10 cellular contexts compared by ENCODE assay signal in genomic region chr6:116096979-116097816, GRCh38. TPM values are rescaled to one million over a fixed set of nuclear protein-coding genes. Genes with fewer than 3 reads are reported as not detected.
DNase-seq lines count a peak whose midpoint lies in the region; ATAC-seq, FAIRE-seq and TF ChIP-seq lines count a peak whose summit lies in the region.
"Had no signal": no experiment of that assay in that cellular context is flagged by ENCODE, and none has a peak within 500 bp of the region (broad histone marks: within the 10 kb centered on the region; RNA-seq: fewer than 3 reads in every experiment).

No MANE protein-coding gene starts in this region.

- H3K79me2 ChIP-seq in HepG2 (ENCODE audit: insufficient read depth, low read length) = peaks cover 7% of the 10 kb centered on the region

- no peaks in the 10 kb centered on the region for H3K9me3 ChIP-seq in HEK293 (ENCODE audit: control insufficient read depth, insufficient read depth, low read depth, low read length)
- peaks cover 15% of the 10 kb centered on the region for H3K9me3 ChIP-seq in HepG2 (ENCODE audit: low read length)
- no peaks in the 10 kb centered on the region for H3K9me3 ChIP-seq in HAP-1

- TF ChIP-seq POLR2A in HepG2 (IDR thresholded peaks at IDR 0.05; ENCODE audit: insufficient read depth in 1 of 2, low read depth in 2 of 2, low read length in 2 of 2) = no peak

- no peak overlapping the region for H3K4me2 ChIP-seq in HepG2 (ENCODE audit: low read depth, low read length)

- CTCF ChIA-PET in HEK293 (lab: Yijun Ruan, JAX) = interaction anchor here (0.6 to 4.1 kb wide), 25 partner anchors 9 to 723 kb away, joined by 3 to 89 read pairs (median 3); no protein-coding TSS in a partner anchor
- CTCF ChIA-PET in HepG2 (lab: Yijun Ruan, JAX; ENCODE audit: low intra/inter-chr PET ratio, low total read pairs) = interaction anchor here (2.7 kb wide), 1 partner anchor 86 kb away, joined by 68 read pairs; no protein-coding TSS in a partner anchor

- H3K27ac Mint-ChIP-seq in activated T-helper 1 cell treated with anti-CD3 and anti-CD28 coated beads, Interleukin-12 subunit alpha, Interleukin-12 subunit beta, Interleukin-2, Interleukin-4 antibody, amounts not matched to agents 30 ng/mL and 10 ng/mL and 1 ng/mL, durations not matched to agents 14 hours and 24 hours and 36 hours = no peak overlapping the region

- H3K27me3 Mint-ChIP-seq in activated T-helper 1 cell treated with anti-CD3 and anti-CD28 coated beads, Interleukin-12 subunit alpha, Interleukin-12 subunit beta, Interleukin-2, Interleukin-4 antibody, amounts not matched to agents 30 ng/mL and 10 ng/mL and 1 ng/mL, durations not matched to agents 14 hours and 24 hours and 36 hours (ENCODE audit: insufficient read depth) = peaks cover 2% of the 10 kb centered on the region

- intact Hi-C loops in HepG2 (cut with micrococcal nuclease; ENCODE audit: unreplicated experiment) = loop anchor here (1.0 kb wide), 2 partner anchors 37 to 86 kb away; partner anchors contain the start of gene FRK
- intact Hi-C loops in activated T-helper 1 cell treated with anti-CD3 and anti-CD28 coated beads, Interleukin-12 subunit alpha, Interleukin-12 subunit beta, Interleukin-2, Interleukin-4 antibody, amounts not matched to agents 30 ng/mL and 10 ng/mL and 1 ng/mL, durations not matched to agents 14 hours and 24 hours and 36 hours (cut with micrococcal nuclease) = loop anchor here (1.0 kb wide), 1 partner anchor 86 kb away; no protein-coding TSS in a partner anchor

- H4K20me1 ChIP-seq in HepG2 (ENCODE audit: insufficient read depth, low read length) = no peaks in the 10 kb centered on the region

- DNase-seq in AG10803 (ENCODE audit: low read depth) = peak; percentile 33
- peak; percentile 32 for DNase-seq in amniotic epithelial cell (ENCODE audit: low read depth)
- no peak for DNase-seq in HepG2 (ENCODE audit: low spot score)
- no peak for DNase-seq in HAP-1 (ENCODE audit: low spot score in 2 of 2)
- no peak for DNase-seq in activated T-helper 1 cell treated with anti-CD3 and anti-CD28 coated beads, Interleukin-12 subunit alpha, Interleukin-12 subunit beta, Interleukin-2, Interleukin-4 antibody, amounts not matched to agents 30 ng/mL and 10 ng/mL and 1 ng/mL, durations not matched to agents 14 hours and 24 hours and 36 hours (ENCODE audit: low spot score)
- DNase-seq in GOT3 (lab: John Stamatoyannopoulos, UW) = no peak

- H3K36me3 ChIP-seq in HEK293 (ENCODE audit: control insufficient read depth in 2 of 2, insufficient read depth in 1 of 2, low read length in 2 of 2) (peaks cover 0 to 5% of the 10 kb centered on the region in 2 experiments; a peak in 1 of 3 replicates), HepG2 (replicated peaks in 1 of 2; ENCODE audit: control insufficient read depth in 1 of 2, insufficient read depth in 2 of 2, low read length in 2 of 2) (no peaks in the 10 kb centered on the region), HAP-1 (replicated peaks) (no peaks in the 10 kb centered on the region)

- peaks cover 25% of the 10 kb centered on the region for H3K4me1 Mint-ChIP-seq in activated T-helper 1 cell treated with anti-CD3 and anti-CD28 coated beads, Interleukin-12 subunit alpha, Interleukin-12 subunit beta, Interleukin-2, Interleukin-4 antibody, amounts not matched to agents 30 ng/mL and 10 ng/mL and 1 ng/mL, durations not matched to agents 14 hours and 24 hours and 36 hours (ENCODE audit: low read depth)

- H3K27me3 ChIP-seq in HepG2 (ENCODE audit: control insufficient read depth in 1 of 2, insufficient read depth in 2 of 2, low read length in 2 of 2) = no peaks in the 10 kb centered on the region; a peak in 1 of 5 replicates
- no peaks in the 10 kb centered on the region for H3K27me3 ChIP-seq in HAP-1 (ENCODE audit: low read depth)

- 48% methylated on average over 2 of the region's 2 CpGs for WGBS in HepG2 (ENCODE audit: low lambda C conversion rate)

- TF ChIP-seq CTCF in AG10803 (conservative IDR thresholded peaks at IDR 0.05; ENCODE audit: low read length) = peak; percentile 65
- TF ChIP-seq CTCF in HEK293 (tag by site-specific recombination; IDR thresholded peaks at IDR 0.05) = no peak
- TF ChIP-seq CTCF in HepG2 (CRISPR knock-in tag; IDR thresholded peaks at IDR 0.05) = no peak; the same call in 1 of the 2 replicates

- no TSS peak for BruUV-seq in HepG2 (replicated peaks; lab: Mats Ljungman, UMichigan)

- POLR2A ChIA-PET in HEK293 (lab: Yijun Ruan, JAX) = no interaction called here
- POLR2A ChIA-PET in HepG2 (lab: Yijun Ruan, JAX) = interaction anchor here (1.7 to 1.8 kb wide), 2 partner anchors 36 to 85 kb away, joined by 4 read pairs; partner anchors contain the start of gene FRK

- no peak overlapping the region for H3K9ac ChIP-seq in HepG2 (ENCODE audit: insufficient read depth, low read depth, low read length)

- H3K4me3 ChIP-seq in AG10803 (ENCODE audit: low read length) = no peak overlapping the region
- H3K4me3 ChIP-seq in HEK293 (ENCODE audit: low read depth, low read length) = no peak overlapping the region
- no peak overlapping the region for H3K4me3 ChIP-seq in HepG2 (replicated peaks in 1 of 3; ENCODE audit: insufficient read depth in 1 of 3, low read depth in 2 of 3, low read length in 3 of 3)
- no peak overlapping the region for H3K4me3 ChIP-seq in HAP-1

- no peaks in the 10 kb centered on the region for H3K36me3 Mint-ChIP-seq in activated T-helper 1 cell treated with anti-CD3 and anti-CD28 coated beads, Interleukin-12 subunit alpha, Interleukin-12 subunit beta, Interleukin-2, Interleukin-4 antibody, amounts not matched to agents 30 ng/mL and 10 ng/mL and 1 ng/mL, durations not matched to agents 14 hours and 24 hours and 36 hours (ENCODE audit: low read depth)

- H3K4me3 Mint-ChIP-seq in activated T-helper 1 cell treated with anti-CD3 and anti-CD28 coated beads, Interleukin-12 subunit alpha, Interleukin-12 subunit beta, Interleukin-2, Interleukin-4 antibody, amounts not matched to agents 30 ng/mL and 10 ng/mL and 1 ng/mL, durations not matched to agents 14 hours and 24 hours and 36 hours = no peak overlapping the region

- H3K27ac ChIP-seq in HEK293 (ENCODE audit: extremely low read depth, low read depth, low read length) = no peak overlapping the region
- no peak overlapping the region for H3K27ac ChIP-seq in HepG2 (ENCODE audit: extremely low read length, insufficient read depth, low read length)

- FAIRE-seq in HepG2 (lab: Jason Lieb, UNC) = no peak

- H3K4me1 ChIP-seq in HEK293 (ENCODE audit: control insufficient read depth, insufficient read depth, low read length) (peaks cover 3% of the 10 kb centered on the region; the same call in 1 of the 2 replicates), HepG2 (ENCODE audit: insufficient read depth, low read length) (peaks cover 27% of the 10 kb centered on the region), HAP-1 (peaks cover 13% of the 10 kb centered on the region)

- H3K9me3 Mint-ChIP-seq in activated T-helper 1 cell treated with anti-CD3 and anti-CD28 coated beads, Interleukin-12 subunit alpha, Interleukin-12 subunit beta, Interleukin-2, Interleukin-4 antibody, amounts not matched to agents 30 ng/mL and 10 ng/mL and 1 ng/mL, durations not matched to agents 14 hours and 24 hours and 36 hours = peaks cover 16% of the 10 kb centered on the region

- in situ Hi-C loops in HepG2 (cut with HindIII; ENCODE audit: extremely low pct_ligation_motif_present, low pct_unique_long_range_greater_than_20kb) (loop anchor here (5.0 kb wide), 1 partner anchor 85 kb away; no protein-coding TSS in a partner anchor), HAP-1 (cut with MboI; ENCODE audit: low sequenced_read_pairs) (no loop called here)

- no peak for TF ChIP-seq RAD21 in HepG2 (CRISPR knock-in tag; IDR thresholded peaks at IDR 0.05)

- no peak overlapping the region for H2AFZ ChIP-seq in HepG2 (ENCODE audit: low read length)

- ATAC-seq in HepG2 (no peak), GM19035 (IDR thresholded peaks at IDR 0.05; ENCODE audit: unreplicated experiment) (no peak)
- ATAC-seq: activated CD4-positive, CD25-positive, alpha-beta regulatory T cell treated with anti-CD3 and anti-CD28 coated beads, Interleukin-2, amount 50 U/mL, for 24 hours had no signal

- no peak for TF ChIP-seq EP300 in HepG2 (IDR thresholded peaks at IDR 0.05; ENCODE audit: low read depth in 2 of 2, low read length in 2 of 2)
- no peak for TF ChIP-seq EP300 in HepG2 (CRISPR knock-in tag; IDR thresholded peaks at IDR 0.05; ENCODE audit: borderline replicate concordance)

RNA-seq across cellular contexts. Expression of gene NT5DC1, which starts 3.5 kb away (rescaled TPM):
- total RNA-seq in HepG2 (2016; rRNA removed; fragmentation: Illumina TruSeq; extraction: Trizol) = 56.1 and 90.6 TPM in 2 replicates
- total RNA-seq in HepG2 (2016; cell fraction: cytosol; rRNA removed; fragmentation: Illumina TruSeq; extraction: Trizol; ENCODE audit: low read depth) = 7.3 and 12.5 TPM in 2 replicates
- total RNA-seq in HepG2 (2016; cell fraction: insoluble cytoplasmic fraction; rRNA removed; fragmentation: Illumina TruSeq; extraction: Trizol) = 54.8 and 88.2 TPM in 2 replicates
- total RNA-seq in HepG2 (2016; cell fraction: membrane; rRNA removed; fragmentation: Illumina TruSeq; extraction: Trizol) = 25.6 and 27.4 TPM in 2 replicates
- total RNA-seq in HepG2 (2016; cell fraction: nucleus; rRNA removed; fragmentation: Illumina TruSeq; extraction: Trizol) = 46.5 and 53.8 TPM in 2 replicates
- 22.1 and 27.0 TPM in 2 replicates for polyA plus RNA-seq in HepG2 (2011; rRNA removed)
- 22.4 and 23.3 TPM in 2 replicates for polyA plus RNA-seq in HepG2 (2011; cell fraction: cytosol; rRNA removed)
- 10.3 and 13.1 TPM in 2 replicates for polyA plus RNA-seq in HepG2 (2011; cell fraction: nucleus; rRNA removed)
- 28.1 and 28.8 TPM in 2 replicates for polyA plus RNA-seq in HepG2 (2012)
- polyA plus RNA-seq in HepG2 (2016; cell fraction: cytosol; fragmentation: Illumina TruSeq; extraction: Trizol; ENCODE audit: low read depth) = 12.1 and 12.5 TPM in 2 replicates
- polyA plus RNA-seq in HepG2 (2016; cell fraction: insoluble cytoplasmic fraction; fragmentation: Illumina TruSeq; extraction: Trizol; ENCODE audit: low read depth) = 81.9 and 84.6 TPM in 2 replicates
- polyA plus RNA-seq in HepG2 (2016; cell fraction: membrane; fragmentation: Illumina TruSeq; extraction: Trizol; ENCODE audit: low read depth) = 21.3 and 21.5 TPM in 2 replicates
- polyA plus RNA-seq in HepG2 (2016; cell fraction: nucleus; fragmentation: Illumina TruSeq; extraction: Trizol; ENCODE audit: insufficient read depth, low read depth) = 34.4 and 35.2 TPM in 2 replicates
- polyA minus RNA-seq in HepG2 (2011; rRNA and poly(A)+ RNA removed; ENCODE audit: low replicate concordance) = 22.3 and 35.3 TPM in 2 replicates
- 38.6 and 39.5 TPM in 2 replicates for polyA minus RNA-seq in HepG2 (2011; cell fraction: cytosol; rRNA and poly(A)+ RNA removed)
- 40.2 and 44.4 TPM in 2 replicates for polyA minus RNA-seq in HepG2 (2011; cell fraction: nucleus; rRNA and poly(A)+ RNA removed)
- total RNA-seq in activated T-helper 1 cell treated with anti-CD3 and anti-CD28 coated beads, Interleukin-12 subunit alpha, Interleukin-12 subunit beta, Interleukin-2, Interleukin-4 antibody, amounts not matched to agents 30 ng/mL and 10 ng/mL and 1 ng/mL, durations not matched to agents 14 hours and 24 hours and 36 hours = 30.1 and 37.2 TPM in 2 replicates

RNA-seq across cellular contexts. Expression of gene COL10A1, which starts 28.7 kb away (rescaled TPM):
- not detected in 2 replicates for total RNA-seq in HepG2 (2016; rRNA removed; fragmentation: Illumina TruSeq; extraction: Trizol)
- total RNA-seq in HepG2 (2016; cell fraction: cytosol; rRNA removed; fragmentation: Illumina TruSeq; extraction: Trizol; ENCODE audit: low read depth) = not detected in 2 replicates
- total RNA-seq in HepG2 (2016; cell fraction: insoluble cytoplasmic fraction; rRNA removed; fragmentation: Illumina TruSeq; extraction: Trizol) = 0.04 TPM in 1 of 2 replicates, not detected in the other
- total RNA-seq in HepG2 (2016; cell fraction: membrane; rRNA removed; fragmentation: Illumina TruSeq; extraction: Trizol) = not detected in 2 replicates
- not detected in 2 replicates for total RNA-seq in HepG2 (2016; cell fraction: nucleus; rRNA removed; fragmentation: Illumina TruSeq; extraction: Trizol)
- 0.07 TPM in 2 replicates for polyA plus RNA-seq in HepG2 (2011; rRNA removed)
- 0.03 and 0.05 TPM in 2 replicates for polyA plus RNA-seq in HepG2 (2011; cell fraction: cytosol; rRNA removed)
- not detected in 2 replicates for polyA plus RNA-seq in HepG2 (2011; cell fraction: nucleus; rRNA removed)
- 0.07 and 0.12 TPM in 2 replicates for polyA plus RNA-seq in HepG2 (2012)
- not detected in 2 replicates for polyA plus RNA-seq in HepG2 (2016; cell fraction: cytosol; fragmentation: Illumina TruSeq; extraction: Trizol; ENCODE audit: low read depth)
- polyA plus RNA-seq in HepG2 (2016; cell fraction: insoluble cytoplasmic fraction; fragmentation: Illumina TruSeq; extraction: Trizol; ENCODE audit: low read depth) = not detected in 2 replicates
- not detected in 2 replicates for polyA plus RNA-seq in HepG2 (2016; cell fraction: membrane; fragmentation: Illumina TruSeq; extraction: Trizol; ENCODE audit: low read depth)
- polyA plus RNA-seq in HepG2 (2016; cell fraction: nucleus; fragmentation: Illumina TruSeq; extraction: Trizol; ENCODE audit: insufficient read depth, low read depth) = not detected in 2 replicates
- polyA minus RNA-seq in HepG2 (2011; rRNA and poly(A)+ RNA removed; ENCODE audit: low replicate concordance) = 0.30 TPM in 1 of 2 replicates, not detected in the other
- not detected in 2 replicates for polyA minus RNA-seq in HepG2 (2011; cell fraction: cytosol; rRNA and poly(A)+ RNA removed)
- polyA minus RNA-seq in HepG2 (2011; cell fraction: nucleus; rRNA and poly(A)+ RNA removed) = 0.13 TPM in 1 of 2 replicates, not detected in the other
- total RNA-seq in activated T-helper 1 cell treated with anti-CD3 and anti-CD28 coated beads, Interleukin-12 subunit alpha, Interleukin-12 subunit beta, Interleukin-2, Interleukin-4 antibody, amounts not matched to agents 30 ng/mL and 10 ng/mL and 1 ng/mL, durations not matched to agents 14 hours and 24 hours and 36 hours = not detected in 2 replicates
- polyA plus RNA-seq: esophagus had no signal

RNA-seq across cellular contexts. Expression of gene FRK, which starts 36.5 kb away (rescaled TPM):
- total RNA-seq in HepG2 (2016; rRNA removed; fragmentation: Illumina TruSeq; extraction: Trizol) = 2.9 and 4.5 TPM in 2 replicates
- total RNA-seq in HepG2 (2016; cell fraction: cytosol; rRNA removed; fragmentation: Illumina TruSeq; extraction: Trizol; ENCODE audit: low read depth) = 0.51 and 0.62 TPM in 2 replicates
- 2.9 and 4.1 TPM in 2 replicates for total RNA-seq in HepG2 (2016; cell fraction: insoluble cytoplasmic fraction; rRNA removed; fragmentation: Illumina TruSeq; extraction: Trizol)
- 0.86 and 0.93 TPM in 2 replicates for total RNA-seq in HepG2 (2016; cell fraction: membrane; rRNA removed; fragmentation: Illumina TruSeq; extraction: Trizol)
- total RNA-seq in HepG2 (2016; cell fraction: nucleus; rRNA removed; fragmentation: Illumina TruSeq; extraction: Trizol) = 6.1 and 6.5 TPM in 2 replicates
- polyA plus RNA-seq in HepG2 (2011; rRNA removed) = 1.3 and 1.5 TPM in 2 replicates
- polyA plus RNA-seq in HepG2 (2011; cell fraction: cytosol; rRNA removed) = 0.56 and 1.2 TPM in 2 replicates
- 1.7 and 2.6 TPM in 2 replicates for polyA plus RNA-seq in HepG2 (2011; cell fraction: nucleus; rRNA removed)
- polyA plus RNA-seq in HepG2 (2012) = 0.65 and 0.80 TPM in 2 replicates
- polyA plus RNA-seq in HepG2 (2016; cell fraction: cytosol; fragmentation: Illumina TruSeq; extraction: Trizol; ENCODE audit: low read depth) = 0.08 and 0.10 TPM in 2 replicates
- polyA plus RNA-seq in HepG2 (2016; cell fraction: insoluble cytoplasmic fraction; fragmentation: Illumina TruSeq; extraction: Trizol; ENCODE audit: low read depth) = 1.7 and 1.9 TPM in 2 replicates
- 0.18 and 0.27 TPM in 2 replicates for polyA plus RNA-seq in HepG2 (2016; cell fraction: membrane; fragmentation: Illumina TruSeq; extraction: Trizol; ENCODE audit: low read depth)
- 2.1 and 2.6 TPM in 2 replicates for polyA plus RNA-seq in HepG2 (2016; cell fraction: nucleus; fragmentation: Illumina TruSeq; extraction: Trizol; ENCODE audit: insufficient read depth, low read depth)
- 5.6 and 8.1 TPM in 2 replicates for polyA minus RNA-seq in HepG2 (2011; rRNA and poly(A)+ RNA removed; ENCODE audit: low replicate concordance)
- polyA minus RNA-seq in HepG2 (2011; cell fraction: cytosol; rRNA and poly(A)+ RNA removed) = 2.5 and 3.6 TPM in 2 replicates
- polyA minus RNA-seq in HepG2 (2011; cell fraction: nucleus; rRNA and poly(A)+ RNA removed) = 16.5 and 22.3 TPM in 2 replicates
- 0.02 TPM in 1 of 2 replicates, not detected in the other for total RNA-seq in activated T-helper 1 cell treated with anti-CD3 and anti-CD28 coated beads, Interleukin-12 subunit alpha, Interleukin-12 subunit beta, Interleukin-2, Interleukin-4 antibody, amounts not matched to agents 30 ng/mL and 10 ng/mL and 1 ng/mL, durations not matched to agents 14 hours and 24 hours and 36 hours

Comparison
In these comparisons a context has a peak if more than half of its experiments do, and no peak if none do; other contexts are left out.
1. DNase-seq: peak in AG10803 (single experiment) and amniotic epithelial cell (single experiment); none in HepG2 (single experiment), HAP-1 (0 of 2), activated T-helper 1 cell treated with anti-CD3 and anti-CD28 coated beads, Interleukin-12 subunit alpha, Interleukin-12 subunit beta, Interleukin-2, Interleukin-4 antibody, amounts not matched to agents 30 ng/mL and 10 ng/mL and 1 ng/mL, durations not matched to agents 14 hours and 24 hours and 36 hours (single experiment) and GOT3 (single experiment).